ENCODE assay signal across 8 cellular contexts in the genomic region with DNA sequence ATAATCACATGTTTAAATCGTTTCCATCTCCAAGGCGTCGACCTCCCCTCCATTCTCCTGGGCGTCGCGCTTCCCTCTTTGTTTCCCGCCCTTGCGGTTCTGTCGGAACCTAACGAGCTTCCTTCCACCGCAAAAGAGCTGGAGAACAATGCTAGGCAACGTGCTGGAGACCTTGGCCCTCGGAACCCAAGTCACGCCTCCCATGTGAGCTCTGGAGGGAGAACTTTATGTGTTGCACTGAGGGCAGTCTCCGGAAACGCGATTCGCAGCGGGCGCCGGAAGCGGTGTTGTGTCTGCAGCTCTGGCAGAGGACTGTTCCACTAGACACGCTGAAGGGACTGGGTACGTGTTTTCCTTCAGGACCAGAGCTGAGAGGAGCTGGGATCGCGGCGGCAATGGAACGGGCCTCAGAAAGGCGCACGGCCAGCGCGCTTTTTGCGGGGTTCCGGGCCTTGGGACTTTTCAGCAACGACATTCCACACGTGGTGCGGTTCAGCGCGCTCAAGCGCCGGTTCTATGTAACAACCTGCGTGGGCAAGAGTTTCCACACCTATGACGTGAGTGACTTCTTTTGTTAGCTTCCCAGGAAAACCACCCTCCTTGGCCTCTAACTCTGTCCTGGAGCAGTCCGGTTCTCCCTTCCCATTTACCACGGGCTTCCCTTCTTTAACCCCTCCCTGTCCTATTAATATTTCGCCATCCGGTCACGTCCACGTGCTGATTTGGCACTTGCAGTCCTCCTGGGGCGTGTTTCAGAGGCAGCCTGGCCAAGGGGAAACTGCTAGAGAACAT. TPM values are rescaled to one million over a fixed set of nuclear protein-coding genes. Genes with fewer than 3 reads are reported as not detected.
DNase-seq lines count a peak whose midpoint lies in the region; ATAC-seq and TF ChIP-seq lines count a peak whose summit lies in the region.

A gene (plus strand): TSS at position 287 of the 792 bp plus-strand sequence. CDS start 109 bp downstream, at position 396.

- no peaks in the 10 kb centered on the region for H3K9me2 ChIP-seq in PC-9 (ENCODE audit: insufficient read depth)

- CTCF ChIA-PET in PC-9 (lab: Charles Lee): no interaction called here

- H3K27ac ChIP-seq in PC-9: peak within 1 kb of the TSS; percentile 35; the same call in 1 of the 2 replicates

- TSS peak; percentile 69 for BruUV-seq in PC-9 (replicated peaks; lab: Mats Ljungman, UMichigan)

- intact Hi-C loops in PC-9 (cut with micrococcal nuclease; ENCODE audit: unreplicated experiment): loop anchor here (2.0 kb wide), 1 partner anchor 353 kb away; a partner anchor contains a TSS

- H3K4me1 ChIP-seq in PC-9 (replicated peaks; ENCODE audit: insufficient read depth): peaks cover 20% of the 10 kb centered on the region

- POLR2A ChIA-PET in PC-9 (lab: Charles Lee; ENCODE audit: unreplicated experiment): no interaction called here

- no peak for TF ChIP-seq CTCF in PC-9 (conservative IDR thresholded peaks at IDR 0.05)

- H3K79me2 ChIP-seq in PC-9 (ENCODE audit: low read depth): peaks cover 44% of the 10 kb centered on the region

- peak within 1 kb of the TSS; percentile 94 for H2AFZ ChIP-seq in PC-9

- no peaks in the 10 kb centered on the region for H3K27me3 ChIP-seq in PC-9 (ENCODE audit: insufficient read depth, low read depth)

- in situ Hi-C loops in KBM-7 (cut with MboI; ENCODE audit: low pct_unique_long_range_greater_than_20kb, low sequenced_read_pairs): no loop called here

- peak within 1 kb of the TSS; percentile 87 for H3K4me2 ChIP-seq in PC-9

- H4K20me1 ChIP-seq in PC-9 (ENCODE audit: insufficient read depth): peaks cover 26% of the 10 kb centered on the region

- no peaks in the 10 kb centered on the region for H3F3A ChIP-seq in PC-9 (ENCODE audit: insufficient read depth, low read depth)

- peak; percentile 84 for TF ChIP-seq POLR2A in erythroblast (IDR thresholded peaks at IDR 0.05; ENCODE audit: low read length)

- ATAC-seq in GM21723 (IDR thresholded peaks at IDR 0.05; ENCODE audit: unreplicated experiment): peak; percentile 95

- peak; percentile 97 for DNase-seq in DMS53 (lab: John Stamatoyannopoulos, UW)
- peak; percentile 95 for DNase-seq in KBM-7
- peak; percentile 75 to 85 for DNase-seq in PC-9
- peak; percentile 91 for DNase-seq in activated T-cell treated with anti-CD3 and anti-CD28 coated beads, Interleukin-2, amount 50 U/mL, for 1 hour
- DNase-seq in erythroblast (lab: John Stamatoyannopoulos, UW): peak; percentile 93 to 94
- DNase-seq in mucosa of gallbladder (ENCODE audit: low spot score): peak; percentile 88
- peak; percentile 80 for DNase-seq in stimulated activated CD8-positive, alpha-beta memory T cell treated with anti-CD3 and anti-CD28 coated beads, Interleukin-4, amount 100 ng/mL, for 24 hours (ENCODE audit: low read depth)

- no peaks in the 10 kb centered on the region for H3K9me3 ChIP-seq in PC-9 (ENCODE audit: insufficient read depth, low read depth)

- peaks cover 11% of the 10 kb centered on the region for H3K36me3 ChIP-seq in PC-9 (ENCODE audit: low read depth)

- H3K4me3 ChIP-seq in PC-9: peak within 1 kb of the TSS; percentile 94

RNA-seq across cellular contexts. Expression of the gene that starts here (rescaled TPM):
- total RNA-seq in PC-9 (2021): 17.7 and 18.5 TPM in 2 replicates
- 19.5 TPM for total RNA-seq in mucosa of gallbladder

Comparison
In these comparisons a context has a peak if more than half of its experiments do, and no peak if none do; other contexts are left out.
1. Peak in every context shown above with its lines: DNase-seq, ATAC-seq, H3K4me3 ChIP-seq and H3K27ac ChIP-seq.